ENCODE assay signal across 25 cellular contexts in genomic region chr4:28827866-28828265, GRCh38.
"Had no signal": no experiment of that assay in that cellular context is flagged by ENCODE, and none has a peak within 500 bp of the region (broad histone marks: within the 10 kb centered on the region; RNA-seq: fewer than 3 reads in every experiment).

No MANE protein-coding gene starts in this region.

- DNase-seq: activated effector memory CD4-positive, alpha-beta T cell treated with anti-CD3 and anti-CD28 coated beads, Interleukin-2, amount 50 U/mL, for 16 hours; activated effector memory CD4-positive, alpha-beta T cell treated with Interleukin-2 at 50 U/mL for 16 hours; activated naive CD4-positive, alpha-beta T cell; activated naive CD4-positive, alpha-beta T cell treated with anti-CD3 and anti-CD28 coated beads for 36 hours; activated naive CD4-positive, alpha-beta T cell treated with anti-CD3 and anti-CD28 coated beads, Interleukin-2, amount 10 ng/mL, durations not matched to agents 7 days and 5 days; activated naive CD4-positive, alpha-beta T cell treated with anti-CD3 and anti-CD28 coated beads, Interleukin-2, amount 50 U/mL, for 16 hours; activated naive CD4-positive, alpha-beta T cell treated with Interleukin-2 at 50 U/mL for 16 hours; activated naive CD8-positive, alpha-beta T cell treated with anti-CD3 and anti-CD28 coated beads for 36 hours; activated naive CD8-positive, alpha-beta T cell treated with anti-CD3 and anti-CD28 coated beads, Interleukin-2, amount 10 ng/mL, durations not matched to agents 7 days and 5 days; activated naive CD8-positive, alpha-beta T cell treated with anti-CD3 and anti-CD28 coated beads, Interleukin-2, amount 50 U/mL, for 24 hours; activated T-cell treated with anti-CD3 and anti-CD28 coated beads, Interleukin-2, amount 50 U/mL, for 1 hour; activated T-cell treated with anti-CD3 and anti-CD28 coated beads, Interleukin-2, amount 50 U/mL, for 24 hours; activated T-cell treated with anti-CD3 and anti-CD28 coated beads, Interleukin-2, amount 50 U/mL, for 4 hours; activated T-cell treated with anti-CD3 and anti-CD28 coated beads, Interleukin-2, amount 50 U/mL, for 48 hours; activated T-cell treated with anti-CD3 and anti-CD28 coated beads, Interleukin-2, amount 50 U/mL, for 72 hours; adrenal gland; amniotic stem cell; amygdala; anterior cingulate cortex; aorta; body of pancreas; brain microvascular endothelial cell; caudate nucleus; central memory CD4-positive, alpha-beta T cell; cerebellar nuclear complex had no signal
